In genomic region chrX:10726647-10727046, GRCh38 we compare ENCODE assay signal across 13 cellular contexts.
DNase-seq lines count a peak whose midpoint lies in the region; ATAC-seq and TF ChIP-seq lines count a peak whose summit lies in the region.
"Had no signal": no experiment of that assay in that cellular context is flagged by ENCODE, and none has a peak within 500 bp of the region (broad histone marks: within the 10 kb centered on the region; RNA-seq: fewer than 3 reads in every experiment).

No MANE protein-coding gene starts in this region.

- peaks cover 13% of the 10 kb centered on the region for H3K4me1 ChIP-seq in osteoblast (ENCODE audit: insufficient read depth, low read length)

- ATAC-seq in GM18517 (IDR thresholded peaks at IDR 0.05; ENCODE audit: unreplicated experiment) (no peak), GM19351 (IDR thresholded peaks at IDR 0.05; ENCODE audit: unreplicated experiment) (no peak)
- ATAC-seq: activated CD8-positive, alpha-beta memory T cell treated with anti-CD3 and anti-CD28 coated beads, Interleukin-2, amount 10 ng/mL, durations not matched to agents 7 days and 5 days had no signal

- TF ChIP-seq CTCF in epithelial cell of proximal tubule (conservative IDR thresholded peaks at IDR 0.05; ENCODE audit: low read depth, low read length) (no peak), osteoblast (IDR thresholded peaks at IDR 0.05; ENCODE audit: extremely low read depth, low read depth, low read length) (no peak)

- no peak overlapping the region for H3K4me3 ChIP-seq in epithelial cell of proximal tubule (ENCODE audit: low read depth, low read length)
- H3K4me3 ChIP-seq in osteoblast (ENCODE audit: insufficient read depth, low read length) = no peak overlapping the region

- no peaks in the 10 kb centered on the region for H4K20me1 ChIP-seq in osteoblast (ENCODE audit: insufficient read depth, low read length)

- DNase-seq in Ammon's horn (ENCODE audit: low spot score) = peak; percentile 3
- peak; percentile 37 for DNase-seq in NCI-H226
- peak; percentile 32 for DNase-seq in epithelial cell of proximal tubule (ENCODE audit: low read depth)
- peak; percentile 91 for DNase-seq in osteoblast (ENCODE audit: insufficient read length, low spot score, missing footprints)
- no peak for DNase-seq in DMS79 (lab: John Stamatoyannopoulos, UW)
- no peak for DNase-seq in activated effector memory CD4-positive, alpha-beta T cell treated with anti-CD3 and anti-CD28 coated beads, Interleukin-2, amount 50 U/mL, for 16 hours
- DNase-seq: activated CD8-positive, alpha-beta memory T cell treated with anti-CD3 and anti-CD28 coated beads, Interleukin-2, amount 10 ng/mL, durations not matched to agents 7 days and 5 days; NCI-H2107; stimulated activated CD4-positive, alpha-beta T cell treated with anti-CD3 and anti-CD28 coated beads, Interleukin-1b, Interleukin-23, amount 100 ng/mL, for 48 hours had no signal

- no peak overlapping the region for H2AFZ ChIP-seq in osteoblast (ENCODE audit: low read length)

- no peaks in the 10 kb centered on the region for H3K27me3 ChIP-seq in osteoblast (ENCODE audit: insufficient read depth, low read length)

- H3K79me2 ChIP-seq in osteoblast (ENCODE audit: insufficient read depth, low read length) = no peaks in the 10 kb centered on the region

- no peaks in the 10 kb centered on the region for H3K9me3 ChIP-seq in osteoblast (ENCODE audit: low read depth, low read length)

- H3K4me2 ChIP-seq in osteoblast (ENCODE audit: insufficient read depth, low read length) = no peak overlapping the region

- H3K36me3 ChIP-seq in osteoblast (ENCODE audit: insufficient read depth, low read length) = no peaks in the 10 kb centered on the region

- H3K27ac ChIP-seq in osteoblast (ENCODE audit: low read depth, low read length) = no peak overlapping the region
- H3K27ac ChIP-seq: C4-2B, VCaP had no signal

Comparison
In these comparisons a context has a peak if more than half of its experiments do, and no peak if none do; other contexts are left out.
1. DNase-seq: peak in Ammon's horn (single experiment), NCI-H226 (single experiment), epithelial cell of proximal tubule (single experiment) and osteoblast (single experiment); none in DMS79 (single experiment) and activated effector memory CD4-positive, alpha-beta T cell treated with anti-CD3 and anti-CD28 coated beads, Interleukin-2, amount 50 U/mL, for 16 hours (single experiment).